Comparison of ENCODE assay signal across 1 cellular context in genomic region chr4:181475781-181476180, GRCh38.
TF ChIP-seq lines count a peak whose summit lies in the region.

No MANE protein-coding gene starts in this region.

TF ChIP-seq in HEK293, 187 proteins besides CTCF, POLR2A, EP300 and RAD21:
- TF ChIP-seq ZIC2 (tag by site-specific recombination; IDR thresholded peaks at IDR 0.05): peak; percentile 61
- no peak for TF ChIP-seq ZBTB17 (tag by site-specific recombination; IDR thresholded peaks at IDR 0.05)
